1 cellular context compared by ENCODE assay signal in genomic region chr19:52889076-52889475, GRCh38.
TF ChIP-seq lines count a peak whose summit lies in the region.

No MANE protein-coding gene starts in this region.

TF ChIP-seq in GM23338, 12 proteins besides CTCF, POLR2A, EP300 and RAD21:
- no peak for TF ChIP-seq EZH2 (IDR thresholded peaks at IDR 0.05; ENCODE audit: low read depth, unreplicated experiment)
- TF ChIP-seq ZNF114 (CRISPR knock-in tag; IDR thresholded peaks at IDR 0.05), result no peak
- no peak for TF ChIP-seq CREB1 (CRISPR knock-in tag; IDR thresholded peaks at IDR 0.05; ENCODE audit: low read depth)
- TF ChIP-seq EZH2phosphoT487 (IDR thresholded peaks at IDR 0.05; ENCODE audit: unreplicated experiment), result no peak
- no peak for TF ChIP-seq STAT1 (IDR thresholded peaks at IDR 0.05; ENCODE audit: unreplicated experiment)
- no peak for TF ChIP-seq ZNF462 (CRISPR knock-in tag; IDR thresholded peaks at IDR 0.05)
- TF ChIP-seq REST (IDR thresholded peaks at IDR 0.05; ENCODE audit: unreplicated experiment), result no peak
- TF ChIP-seq NANOG (IDR thresholded peaks at IDR 0.05; ENCODE audit: borderline replicate concordance), result no peak
- TF ChIP-seq, protein P1, sequence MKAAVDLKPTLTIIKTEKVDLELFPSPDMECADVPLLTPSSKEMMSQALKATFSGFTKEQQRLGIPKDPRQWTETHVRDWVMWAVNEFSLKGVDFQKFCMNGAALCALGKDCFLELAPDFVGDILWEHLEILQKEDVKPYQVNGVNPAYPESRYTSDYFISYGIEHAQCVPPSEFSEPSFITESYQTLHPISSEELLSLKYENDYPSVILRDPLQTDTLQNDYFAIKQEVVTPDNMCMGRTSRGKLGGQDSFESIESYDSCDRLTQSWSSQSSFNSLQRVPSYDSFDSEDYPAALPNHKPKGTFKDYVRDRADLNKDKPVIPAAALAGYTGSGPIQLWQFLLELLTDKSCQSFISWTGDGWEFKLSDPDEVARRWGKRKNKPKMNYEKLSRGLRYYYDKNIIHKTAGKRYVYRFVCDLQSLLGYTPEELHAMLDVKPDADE (IDR thresholded peaks at IDR 0.05), result no peak
- TF ChIP-seq ZNF331 (CRISPR knock-in tag; IDR thresholded peaks at IDR 0.05; ENCODE audit: low read depth), result no peak
- no peak for TF ChIP-seq JUNB (IDR thresholded peaks at IDR 0.05; ENCODE audit: unreplicated experiment)
- TF ChIP-seq POLR2AphosphoS5 (IDR thresholded peaks at IDR 0.05; ENCODE audit: low read depth), result no peak
